7 cellular contexts compared by ENCODE assay signal in genomic region chr10:97596101-97597055, GRCh38. TPM values are rescaled to one million over a fixed set of nuclear protein-coding genes. Genes with fewer than 3 reads are reported as not detected.
A peak's percentile ranks its signal among the peaks of the same experiment; 100 is the strongest.
DNase-seq lines count a peak whose midpoint lies in the region; TF ChIP-seq lines count a peak whose summit lies in the region.
"Had no signal": no experiment of that assay in that cellular context is flagged by ENCODE, and none has a peak within 500 bp of the region (broad histone marks: within the 10 kb centered on the region; RNA-seq: fewer than 3 reads in every experiment).

No MANE protein-coding gene starts in this region.

- no peaks in the 10 kb centered on the region for H3K4me1 Mint-ChIP-seq in activated CD4-positive, alpha-beta T cell treated with anti-CD3 and anti-CD28 coated beads, Interleukin-2, amount 10 ng/mL, durations not matched to agents 24 days and 14 days

- DNase-seq in DMS53 treated with DMSO at 0.1 percent for 48 hours (lab: John Stamatoyannopoulos, UW; ENCODE audit: unreplicated experiment), result peak; percentile 12
- DNase-seq in brain microvascular endothelial cell, result peak; percentile 76
- no peak for DNase-seq in activated CD4-positive, alpha-beta T cell treated with anti-CD3 and anti-CD28 coated beads for 48 hours
- no peak for DNase-seq in NCI-H446 treated with DMSO at 0.1 percent for 48 hours (lab: John Stamatoyannopoulos, UW)
- DNase-seq in activated CD4-positive, alpha-beta T cell treated with anti-CD3 and anti-CD28 coated beads, Interleukin-2, amount 10 ng/mL, durations not matched to agents 24 days and 14 days, result no peak
- DNase-seq: stimulated activated CD4-positive, alpha-beta T cell treated with anti-CD3 and anti-CD28 coated beads, Interleukin-2, amount 100 ng/mL, for 48 hours had no signal

- H3K27ac Mint-ChIP-seq in activated CD4-positive, alpha-beta T cell treated with anti-CD3 and anti-CD28 coated beads, Interleukin-2, amount 10 ng/mL, durations not matched to agents 24 days and 14 days, result no peak overlapping the region

- peaks cover 6% of the 10 kb centered on the region for H3K4me1 ChIP-seq in mucosa of stomach (ENCODE audit: control insufficient read depth, insufficient read depth, low read length)

- H3K9me3 Mint-ChIP-seq in activated CD4-positive, alpha-beta T cell treated with anti-CD3 and anti-CD28 coated beads, Interleukin-2, amount 10 ng/mL, durations not matched to agents 24 days and 14 days, result no peaks in the 10 kb centered on the region

- peak; percentile 27 for TF ChIP-seq CTCF in brain microvascular endothelial cell (IDR thresholded peaks at IDR 0.05; ENCODE audit: low read depth, low read length, missing control alignments)

- H3K36me3 Mint-ChIP-seq in activated CD4-positive, alpha-beta T cell treated with anti-CD3 and anti-CD28 coated beads, Interleukin-2, amount 10 ng/mL, durations not matched to agents 24 days and 14 days (ENCODE audit: low read depth), result no peaks in the 10 kb centered on the region

- H3K27ac ChIP-seq in brain microvascular endothelial cell, result peak overlapping the region; percentile 76

- intact Hi-C loops in activated CD4-positive, alpha-beta T cell treated with anti-CD3 and anti-CD28 coated beads, Interleukin-2, amount 10 ng/mL, durations not matched to agents 24 days and 14 days (cut with micrococcal nuclease), result no loop called here

- H3K4me3 ChIP-seq in brain microvascular endothelial cell (ENCODE audit: low read depth, low read length) (no peak overlapping the region), mucosa of stomach (ENCODE audit: low read length) (no peak overlapping the region)

- no peaks in the 10 kb centered on the region for H3K9me3 ChIP-seq in mucosa of stomach (ENCODE audit: control insufficient read depth, low read length)

- no peaks in the 10 kb centered on the region for H3K36me3 ChIP-seq in brain microvascular endothelial cell (replicated peaks)
- no peaks in the 10 kb centered on the region for H3K36me3 ChIP-seq in mucosa of stomach (ENCODE audit: control insufficient read depth, insufficient read depth, low read length)

- H3K27me3 ChIP-seq in brain microvascular endothelial cell (replicated peaks) (no peaks in the 10 kb centered on the region), mucosa of stomach (ENCODE audit: control insufficient read depth, insufficient read depth, low read length) (no peaks in the 10 kb centered on the region)

- in situ Hi-C loops in brain microvascular endothelial cell (cut with HindIII; ENCODE audit: low pct_ligation_motif_present, low sequenced_read_pairs), result no loop called here

- peak overlapping the region; percentile 15 for H3K9ac ChIP-seq in mucosa of stomach (ENCODE audit: low read length)

- H3K4me3 Mint-ChIP-seq in activated CD4-positive, alpha-beta T cell treated with anti-CD3 and anti-CD28 coated beads, Interleukin-2, amount 10 ng/mL, durations not matched to agents 24 days and 14 days, result no peak overlapping the region

- no peaks in the 10 kb centered on the region for H3K27me3 Mint-ChIP-seq in activated CD4-positive, alpha-beta T cell treated with anti-CD3 and anti-CD28 coated beads, Interleukin-2, amount 10 ng/mL, durations not matched to agents 24 days and 14 days

RNA-seq across cellular contexts. Expression of gene C10orf62, which starts 6.9 kb away (rescaled TPM):
- not detected in 2 replicates for total RNA-seq in activated CD4-positive, alpha-beta T cell treated with anti-CD3 and anti-CD28 coated beads, Interleukin-2, amount 10 ng/mL, durations not matched to agents 24 days and 14 days

RNA-seq across cellular contexts. Expression of gene HOGA1, which starts 12.2 kb away (rescaled TPM):
- not detected in 2 replicates for total RNA-seq in activated CD4-positive, alpha-beta T cell treated with anti-CD3 and anti-CD28 coated beads, Interleukin-2, amount 10 ng/mL, durations not matched to agents 24 days and 14 days

RNA-seq across cellular contexts. Expression of gene ANKRD2, which starts 23.8 kb away (rescaled TPM):
- not detected in 2 replicates for total RNA-seq in activated CD4-positive, alpha-beta T cell treated with anti-CD3 and anti-CD28 coated beads, Interleukin-2, amount 10 ng/mL, durations not matched to agents 24 days and 14 days

RNA-seq across cellular contexts. Expression of gene MORN4, which starts 36.9 kb away (rescaled TPM):
- total RNA-seq in activated CD4-positive, alpha-beta T cell treated with anti-CD3 and anti-CD28 coated beads, Interleukin-2, amount 10 ng/mL, durations not matched to agents 24 days and 14 days, result 2.2 and 2.4 TPM in 2 replicates

RNA-seq across cellular contexts. Expression of gene PI4K2A, which starts 44.1 kb away (rescaled TPM):
- 17.8 TPM in 2 replicates for total RNA-seq in activated CD4-positive, alpha-beta T cell treated with anti-CD3 and anti-CD28 coated beads, Interleukin-2, amount 10 ng/mL, durations not matched to agents 24 days and 14 days

Comparison
In these comparisons a context has a peak if more than half of its experiments do, and no peak if none do; other contexts are left out.
1. DNase-seq: peak in DMS53 treated with DMSO at 0.1 percent for 48 hours (single experiment) and brain microvascular endothelial cell (single experiment); none in activated CD4-positive, alpha-beta T cell treated with anti-CD3 and anti-CD28 coated beads for 48 hours (single experiment), NCI-H446 treated with DMSO at 0.1 percent for 48 hours (single experiment) and activated CD4-positive, alpha-beta T cell treated with anti-CD3 and anti-CD28 coated beads, Interleukin-2, amount 10 ng/mL, durations not matched to agents 24 days and 14 days (single experiment).